ENCODE assay signal across 13 cellular contexts in genomic region chr3:62954579-62954978, GRCh38.
DNase-seq lines count a peak whose midpoint lies in the region; ATAC-seq lines count a peak whose summit lies in the region.
"Had no signal": no experiment of that assay in that cellular context is flagged by ENCODE, and none has a peak within 500 bp of the region (broad histone marks: within the 10 kb centered on the region; RNA-seq: fewer than 3 reads in every experiment).

No MANE protein-coding gene starts in this region.

- H3K27ac Mint-ChIP-seq in immature natural killer cell, result no peak overlapping the region
- H3K27ac Mint-ChIP-seq: activated CD4-positive, alpha-beta T cell treated with anti-CD3 and anti-CD28 coated beads for 36 hours; activated naive CD8-positive, alpha-beta T cell treated with anti-CD3 and anti-CD28 coated beads for 36 hours; effector memory CD8-positive, alpha-beta T cell had no signal

- peak; percentile 93 for ATAC-seq in HG02938 (IDR thresholded peaks at IDR 0.05; ENCODE audit: unreplicated experiment)
- ATAC-seq: A549; activated CD4-positive, alpha-beta T cell treated with anti-CD3 and anti-CD28 coated beads for 36 hours; effector memory CD8-positive, alpha-beta T cell had no signal

- peaks cover 3 to 37% (median 12%) of the 10 kb centered on the region in 6 donors for H3K9me3 Mint-ChIP-seq in immature natural killer cell

- no peaks in the 10 kb centered on the region for H3K4me1 Mint-ChIP-seq in immature natural killer cell
- H3K4me1 Mint-ChIP-seq: activated CD4-positive, alpha-beta T cell treated with anti-CD3 and anti-CD28 coated beads for 36 hours; activated naive CD8-positive, alpha-beta T cell treated with anti-CD3 and anti-CD28 coated beads for 36 hours had no signal

- H3K27me3 Mint-ChIP-seq in immature natural killer cell (ENCODE audit: low read depth in 3 of 3), result peaks cover 0 to 2% (median 1%) of the 10 kb centered on the region in 3 donors
- H3K27me3 Mint-ChIP-seq: activated CD4-positive, alpha-beta T cell treated with anti-CD3 and anti-CD28 coated beads for 36 hours; activated naive CD8-positive, alpha-beta T cell treated with anti-CD3 and anti-CD28 coated beads for 36 hours; effector memory CD8-positive, alpha-beta T cell had no signal

- DNase-seq in NCI-H1694 (lab: John Stamatoyannopoulos, UW) (peak; percentile 0), NCI-H1694 treated with DMSO at 0.1 percent for 48 hours (lab: John Stamatoyannopoulos, UW) (no peak), NCI-H69 (lab: John Stamatoyannopoulos, UW) (peak; percentile 35), pons (ENCODE audit: low spot score) (peak; percentile 20), mucosa of gallbladder (ENCODE audit: low spot score) (no peak), immature natural killer cell (no peak), middle frontal gyrus (ENCODE audit: extremely low spot score, low spot score) (no peak)
- DNase-seq: activated CD4-positive, alpha-beta T cell treated with anti-CD3 and anti-CD28 coated beads for 36 hours; activated naive CD8-positive, alpha-beta T cell treated with anti-CD3 and anti-CD28 coated beads for 36 hours; effector memory CD8-positive, alpha-beta T cell; tibial artery had no signal

- H3K4me3 Mint-ChIP-seq in immature natural killer cell, result no peak overlapping the region
- H3K4me3 Mint-ChIP-seq: activated CD4-positive, alpha-beta T cell treated with anti-CD3 and anti-CD28 coated beads for 36 hours; activated naive CD8-positive, alpha-beta T cell treated with anti-CD3 and anti-CD28 coated beads for 36 hours; effector memory CD8-positive, alpha-beta T cell had no signal

- H3K36me3 Mint-ChIP-seq in immature natural killer cell, result no peaks in the 10 kb centered on the region
- H3K36me3 Mint-ChIP-seq: activated naive CD8-positive, alpha-beta T cell treated with anti-CD3 and anti-CD28 coated beads for 36 hours had no signal

Comparison
In these comparisons a context has a peak if more than half of its experiments do, and no peak if none do; other contexts are left out.
1. DNase-seq: peak in NCI-H1694 (single experiment), NCI-H69 (single experiment) and pons (single experiment); none in NCI-H1694 treated with DMSO at 0.1 percent for 48 hours (single experiment), mucosa of gallbladder (single experiment), immature natural killer cell (0 of 3) and middle frontal gyrus (single experiment).